14 cellular contexts compared by ENCODE assay signal in genomic region chr13:35891486-35891885, GRCh38.
"Had no signal": no experiment of that assay in that cellular context is flagged by ENCODE, and none has a peak within 500 bp of the region (broad histone marks: within the 10 kb centered on the region; RNA-seq: fewer than 3 reads in every experiment).

No MANE protein-coding gene starts in this region.

- DNase-seq: activated B cell treated with CpG ODN at 0.5 μM for 24 hours; activated CD4-positive, alpha-beta T cell treated with anti-CD3 and anti-CD28 coated beads, Interleukin-2, amount 50 U/mL, for 1 hour; activated CD8-positive, alpha-beta memory T cell treated with anti-CD3 and anti-CD28 coated beads for 24 hours; activated naive CD8-positive, alpha-beta T cell treated with anti-CD3 and anti-CD28 coated beads, Interleukin-2, amount 10 ng/mL, durations not matched to agents 7 days and 5 days; hippocampal formation; left lung; mesenchymal stem cell; naive thymus-derived CD8-positive, alpha-beta T cell; stimulated activated naive CD8-positive, alpha-beta T cell treated with anti-CD3 and anti-CD28 coated beads, Interleukin-15, Interleukin-2, amounts not matched to agents 100 U/mL and 50 U/mL, for 24 hours; testis; upper lobe of left lung had no signal

- H3K36me3 ChIP-seq: breast epithelium, left lung, right atrium auricular region, upper lobe of left lung had no signal

- H3K27ac ChIP-seq: breast epithelium, left lung, right atrium auricular region, skin epidermis, testis, upper lobe of left lung had no signal

- H3K4me3 ChIP-seq: breast epithelium, left lung, right atrium auricular region, skin epidermis, testis, upper lobe of left lung had no signal

- H3K9me3 ChIP-seq: breast epithelium, left lung, right atrium auricular region, testis, upper lobe of left lung had no signal

- H3K27me3 ChIP-seq: breast epithelium, left lung, right atrium auricular region, testis, upper lobe of left lung had no signal

- H3K4me1 ChIP-seq: breast epithelium, left lung, testis, upper lobe of left lung had no signal
